2 cellular contexts compared by ENCODE assay signal in genomic region chr19:12075538-12076139, GRCh38.
TF ChIP-seq lines count a peak whose summit lies in the region.

No MANE protein-coding gene starts in this region.

TF ChIP-seq in liver, 16 proteins besides CTCF, POLR2A, EP300 and RAD21:
- TF ChIP-seq RXRA (IDR thresholded peaks at IDR 0.05): no peak
- no peak for TF ChIP-seq ZBTB33 (IDR thresholded peaks at IDR 0.05)
- no peak for TF ChIP-seq TAF1 (conservative IDR thresholded peaks at IDR 0.05)
- no peak for TF ChIP-seq HNF4G (IDR thresholded peaks at IDR 0.05)
- TF ChIP-seq GABPA (IDR thresholded peaks at IDR 0.05 in 1 of 2, conservative IDR thresholded peaks at IDR 0.05 in 1 of 2): no peak
- TF ChIP-seq FOXA2 (IDR thresholded peaks at IDR 0.05): no peak
- no peak for TF ChIP-seq JUND (IDR thresholded peaks at IDR 0.05)
- no peak for TF ChIP-seq FOXA1 (IDR thresholded peaks at IDR 0.05)
- no peak for TF ChIP-seq MAX (IDR thresholded peaks at IDR 0.05)
- no peak for TF ChIP-seq REST (IDR thresholded peaks at IDR 0.05)
- TF ChIP-seq SP1 (IDR thresholded peaks at IDR 0.05): no peak
- no peak for TF ChIP-seq YY1 (IDR thresholded peaks at IDR 0.05)

TF ChIP-seq in HepG2, 621 proteins besides CTCF, POLR2A, EP300 and RAD21:
- no peak for TF ChIP-seq AGO2 (optimal IDR thresholded peaks at IDR 0.05; ENCODE audit: low read depth, low read length)
- no peak for TF ChIP-seq PHB2 (IDR thresholded peaks at IDR 0.05; ENCODE audit: partially characterized antibody)
- no peak for TF ChIP-seq PCBP2 (optimal IDR thresholded peaks at IDR 0.05; ENCODE audit: low read depth, low read length, poor library complexity, severe bottlenecking)
- no peak for TF ChIP-seq TAF1 (CRISPR knock-in tag; IDR thresholded peaks at IDR 0.05)
- no peak for TF ChIP-seq FOXP1 (IDR thresholded peaks at IDR 0.05)
- no peak for TF ChIP-seq FOXP1 (CRISPR knock-in tag; IDR thresholded peaks at IDR 0.05)
TF ChIP-seq in HepG2: peak in this region for 0.
